ENCODE assay signal across 34 cellular contexts in genomic region chr12:117452071-117452470, GRCh38.
"Had no signal": no experiment of that assay in that cellular context is flagged by ENCODE, and none has a peak within 500 bp of the region (broad histone marks: within the 10 kb centered on the region; RNA-seq: fewer than 3 reads in every experiment).

No MANE protein-coding gene starts in this region.

- H3K27me3 Mint-ChIP-seq: activated CD4-positive, alpha-beta memory T cell treated with anti-CD3 and anti-CD28 coated beads for 36 hours; activated CD4-positive, alpha-beta T cell treated with anti-CD3 and anti-CD28 coated beads for 36 hours; activated CD4-positive, alpha-beta T cell treated with anti-CD3 and anti-CD28 coated beads, Interleukin-2, amount 10 ng/mL, durations not matched to agents 24 days and 14 days; activated CD8-positive, alpha-beta memory T cell treated with anti-CD3 and anti-CD28 coated beads, Interleukin-2, amount 10 ng/mL, durations not matched to agents 7 days and 5 days; activated naive CD4-positive, alpha-beta T cell treated with anti-CD3 and anti-CD28 coated beads, Interleukin-2, amount 50 U/mL, for 24 hours had no signal

- H3K4me1 Mint-ChIP-seq: activated CD4-positive, alpha-beta T cell treated with anti-CD3 and anti-CD28 coated beads for 36 hours; activated CD4-positive, alpha-beta T cell treated with anti-CD3 and anti-CD28 coated beads, Interleukin-2, amount 10 ng/mL, durations not matched to agents 24 days and 14 days; activated CD8-positive, alpha-beta memory T cell treated with anti-CD3 and anti-CD28 coated beads, Interleukin-2, amount 10 ng/mL, durations not matched to agents 7 days and 5 days; activated naive CD4-positive, alpha-beta T cell treated with anti-CD3 and anti-CD28 coated beads, Interleukin-2, amount 50 U/mL, for 24 hours; activated naive CD8-positive, alpha-beta T cell treated with anti-CD3 and anti-CD28 coated beads for 36 hours; activated naive CD8-positive, alpha-beta T cell treated with anti-CD3 and anti-CD28 coated beads, Interleukin-2, amount 50 U/mL, for 24 hours; endodermal cell had no signal

- H3K27ac Mint-ChIP-seq: activated CD4-positive, alpha-beta memory T cell treated with anti-CD3 and anti-CD28 coated beads for 36 hours; activated CD4-positive, alpha-beta T cell treated with anti-CD3 and anti-CD28 coated beads for 36 hours; activated CD4-positive, alpha-beta T cell treated with anti-CD3 and anti-CD28 coated beads, Interleukin-2, amount 10 ng/mL, durations not matched to agents 24 days and 14 days; activated CD8-positive, alpha-beta memory T cell treated with anti-CD3 and anti-CD28 coated beads, Interleukin-2, amount 10 ng/mL, durations not matched to agents 7 days and 5 days; activated CD8-positive, alpha-beta T cell treated with anti-CD3 and anti-CD28 coated beads, Interleukin-2, amount 10 ng/mL, durations not matched to agents 7 days and 5 days; activated naive CD4-positive, alpha-beta T cell treated with anti-CD3 and anti-CD28 coated beads for 36 hours; activated naive CD4-positive, alpha-beta T cell treated with anti-CD3 and anti-CD28 coated beads, Interleukin-2, amount 50 U/mL, for 24 hours; activated naive CD8-positive, alpha-beta T cell treated with anti-CD3 and anti-CD28 coated beads for 36 hours; activated naive CD8-positive, alpha-beta T cell treated with anti-CD3 and anti-CD28 coated beads, Interleukin-2, amount 50 U/mL, for 24 hours; activated T-helper 1 cell treated with anti-CD3 and anti-CD28 coated beads, Interleukin-12 subunit alpha, Interleukin-12 subunit beta, Interleukin-2, Interleukin-4 antibody, amounts not matched to agents 30 ng/mL and 10 ng/mL and 1 ng/mL, durations not matched to agents 14 hours and 24 hours and 36 hours; activated T-helper 2 cell treated with anti-CD3 and anti-CD28 coated beads, Interferon-gamma antibody, Interleukin-2, Interleukin-4, amounts not matched to agents 10 μg/mL and 5 μg/mL and 100 μg/mL, durations not matched to agents 14 hours and 24 hours and 36 hours; endodermal cell had no signal

- H3K4me3 Mint-ChIP-seq: activated CD4-positive, alpha-beta memory T cell treated with anti-CD3 and anti-CD28 coated beads for 36 hours; activated CD4-positive, alpha-beta T cell treated with anti-CD3 and anti-CD28 coated beads for 36 hours; activated CD4-positive, alpha-beta T cell treated with anti-CD3 and anti-CD28 coated beads, Interleukin-2, amount 10 ng/mL, durations not matched to agents 24 days and 14 days; activated CD8-positive, alpha-beta memory T cell treated with anti-CD3 and anti-CD28 coated beads, Interleukin-2, amount 10 ng/mL, durations not matched to agents 7 days and 5 days; activated CD8-positive, alpha-beta T cell treated with anti-CD3 and anti-CD28 coated beads, Interleukin-2, amount 10 ng/mL, durations not matched to agents 7 days and 5 days; activated naive CD4-positive, alpha-beta T cell treated with anti-CD3 and anti-CD28 coated beads for 36 hours; activated naive CD4-positive, alpha-beta T cell treated with anti-CD3 and anti-CD28 coated beads, Interleukin-2, amount 50 U/mL, for 24 hours; activated naive CD8-positive, alpha-beta T cell treated with anti-CD3 and anti-CD28 coated beads for 36 hours; activated naive CD8-positive, alpha-beta T cell treated with anti-CD3 and anti-CD28 coated beads, Interleukin-2, amount 50 U/mL, for 24 hours; activated T-helper 1 cell treated with anti-CD3 and anti-CD28 coated beads, Interleukin-12 subunit alpha, Interleukin-12 subunit beta, Interleukin-2, Interleukin-4 antibody, amounts not matched to agents 30 ng/mL and 10 ng/mL and 1 ng/mL, durations not matched to agents 14 hours and 24 hours and 36 hours; endodermal cell had no signal

- DNase-seq: activated CD4-positive, alpha-beta memory T cell treated with anti-CD3 and anti-CD28 coated beads for 36 hours; activated CD4-positive, alpha-beta T cell treated with anti-CD3 and anti-CD28 coated beads for 36 hours; activated CD4-positive, alpha-beta T cell treated with anti-CD3 and anti-CD28 coated beads, Interleukin-2, amount 10 ng/mL, durations not matched to agents 24 days and 14 days; activated CD4-positive, CD25-positive, alpha-beta regulatory T cell; activated CD4-positive, CD25-positive, alpha-beta regulatory T cell treated with anti-CD3 and anti-CD28 coated beads, Interleukin-2, amount 50 U/mL, for 72 hours; activated CD8-positive, alpha-beta memory T cell treated with anti-CD3 and anti-CD28 coated beads, Interleukin-2, amount 10 ng/mL, durations not matched to agents 7 days and 5 days; activated CD8-positive, alpha-beta memory T cell treated with anti-CD3 and anti-CD28 coated beads, Interleukin-2, amount 50 U/mL, for 4 hours; activated CD8-positive, alpha-beta T cell treated with anti-CD3 and anti-CD28 coated beads, Interleukin-2, amount 10 ng/mL, durations not matched to agents 7 days and 5 days; activated effector memory CD4-positive, alpha-beta T cell treated with anti-CD3 and anti-CD28 coated beads, Interleukin-2, amount 50 U/mL, for 16 hours; activated naive CD4-positive, alpha-beta T cell treated with anti-CD3 and anti-CD28 coated beads for 36 hours; activated naive CD8-positive, alpha-beta T cell treated with anti-CD3 and anti-CD28 coated beads for 36 hours; activated naive CD8-positive, alpha-beta T cell treated with anti-CD3 and anti-CD28 coated beads, Interleukin-2, amount 50 U/mL, for 24 hours; activated T-cell treated with anti-CD3 and anti-CD28 coated beads, Interleukin-2, amount 50 U/mL, for 1 hour; activated T-cell treated with anti-CD3 and anti-CD28 coated beads, Interleukin-2, amount 50 U/mL, for 48 hours; adrenal gland; amygdala; aorta; body of pancreas; central memory CD4-positive, alpha-beta T cell; cerebellar nuclear complex; colonic mucosa; dorsolateral prefrontal cortex; effector memory CD4-positive, alpha-beta T cell; endodermal cell; erythroblast; foreskin keratinocyte; gastrocnemius medialis; glutamatergic neuron; heart left ventricle; T-helper 2 cell had no signal

- H3K4me1 ChIP-seq: adrenal gland, colonic mucosa, esophagus muscularis mucosa, foreskin keratinocyte, heart left ventricle had no signal

- H3K36me3 ChIP-seq: adrenal gland, colonic mucosa, esophagus muscularis mucosa, gastrocnemius medialis, heart left ventricle had no signal

- H3K27ac ChIP-seq: adrenal gland, body of pancreas, colonic mucosa, dorsolateral prefrontal cortex, esophagus muscularis mucosa, foreskin keratinocyte, gastrocnemius medialis, heart left ventricle had no signal

- H3K9me3 Mint-ChIP-seq: activated CD4-positive, alpha-beta memory T cell treated with anti-CD3 and anti-CD28 coated beads for 36 hours; activated naive CD4-positive, alpha-beta T cell treated with anti-CD3 and anti-CD28 coated beads for 36 hours; activated naive CD4-positive, alpha-beta T cell treated with anti-CD3 and anti-CD28 coated beads, Interleukin-2, amount 50 U/mL, for 24 hours; activated naive CD8-positive, alpha-beta T cell treated with anti-CD3 and anti-CD28 coated beads for 36 hours; activated naive CD8-positive, alpha-beta T cell treated with anti-CD3 and anti-CD28 coated beads, Interleukin-2, amount 50 U/mL, for 24 hours; activated T-helper 1 cell treated with anti-CD3 and anti-CD28 coated beads, Interleukin-12 subunit alpha, Interleukin-12 subunit beta, Interleukin-2, Interleukin-4 antibody, amounts not matched to agents 30 ng/mL and 10 ng/mL and 1 ng/mL, durations not matched to agents 14 hours and 24 hours and 36 hours; activated T-helper 2 cell treated with anti-CD3 and anti-CD28 coated beads, Interferon-gamma antibody, Interleukin-2, Interleukin-4, amounts not matched to agents 10 μg/mL and 5 μg/mL and 100 μg/mL, durations not matched to agents 14 hours and 24 hours and 36 hours had no signal

- ATAC-seq: activated CD4-positive, alpha-beta T cell treated with anti-CD3 and anti-CD28 coated beads for 36 hours; activated CD8-positive, alpha-beta memory T cell treated with anti-CD3 and anti-CD28 coated beads, Interleukin-2, amount 10 ng/mL, durations not matched to agents 7 days and 5 days; activated CD8-positive, alpha-beta T cell treated with anti-CD3 and anti-CD28 coated beads, Interleukin-2, amount 10 ng/mL, durations not matched to agents 7 days and 5 days; activated naive CD8-positive, alpha-beta T cell treated with anti-CD3 and anti-CD28 coated beads, Interleukin-2, amount 50 U/mL, for 24 hours; body of pancreas; foreskin keratinocyte; gastrocnemius medialis; heart left ventricle had no signal

- H3K4me3 ChIP-seq: adrenal gland, body of pancreas, colonic mucosa, dorsolateral prefrontal cortex, esophagus muscularis mucosa, gastrocnemius medialis, heart left ventricle had no signal

- H3K36me3 Mint-ChIP-seq: activated CD4-positive, alpha-beta memory T cell treated with anti-CD3 and anti-CD28 coated beads for 36 hours; activated CD8-positive, alpha-beta memory T cell treated with anti-CD3 and anti-CD28 coated beads, Interleukin-2, amount 10 ng/mL, durations not matched to agents 7 days and 5 days; activated naive CD4-positive, alpha-beta T cell treated with anti-CD3 and anti-CD28 coated beads, Interleukin-2, amount 50 U/mL, for 24 hours; activated naive CD8-positive, alpha-beta T cell treated with anti-CD3 and anti-CD28 coated beads for 36 hours had no signal

- H3K9me3 ChIP-seq: adrenal gland, body of pancreas, colonic mucosa, gastrocnemius medialis, heart left ventricle had no signal

- H3K27me3 ChIP-seq: adrenal gland, body of pancreas, colonic mucosa, dorsolateral prefrontal cortex, foreskin keratinocyte, gastrocnemius medialis, heart left ventricle had no signal
